Comparison of ENCODE assay signal across 1 cellular context in genomic region chr5:91027316-91027937, GRCh38.
TF ChIP-seq lines count a peak whose summit lies in the region.

No MANE protein-coding gene starts in this region.

TF ChIP-seq in HepG2, 621 proteins besides CTCF, POLR2A, EP300 and RAD21 (continued from another document and continues in another):
- peak; percentile 54; the same call in 1 of the 2 replicates for TF ChIP-seq TBX3 (IDR thresholded peaks at IDR 0.05; ENCODE audit: borderline replicate concordance)
- TF ChIP-seq ZZZ3 (CRISPR knock-in tag; IDR thresholded peaks at IDR 0.05; ENCODE audit: borderline replicate concordance), result no peak
- TF ChIP-seq ZNF605 (CRISPR knock-in tag; IDR thresholded peaks at IDR 0.05), result no peak
- TF ChIP-seq RNF2 (conservative IDR thresholded peaks at IDR 0.05; ENCODE audit: low read depth), result no peak
- TF ChIP-seq ZNF563 (CRISPR knock-in tag; IDR thresholded peaks at IDR 0.05), result no peak
- TF ChIP-seq MED8 (CRISPR knock-in tag; IDR thresholded peaks at IDR 0.05; ENCODE audit: insufficient replicate concordance), result no peak
- no peak for TF ChIP-seq ZNF841 (CRISPR knock-in tag; IDR thresholded peaks at IDR 0.05; ENCODE audit: borderline replicate concordance)
- TF ChIP-seq ZNF597 (CRISPR knock-in tag; IDR thresholded peaks at IDR 0.05), result no peak
- TF ChIP-seq ZNF713 (CRISPR knock-in tag; IDR thresholded peaks at IDR 0.05), result no peak
- 0 out of 2 replicates have a peak, but pooled peaks have one; percentile 24 for TF ChIP-seq NCOA2 (CRISPR knock-in tag; IDR thresholded peaks at IDR 0.05)
- no peak for TF ChIP-seq ZNF674 (CRISPR knock-in tag; IDR thresholded peaks at IDR 0.05; ENCODE audit: low read depth)
- TF ChIP-seq SNAPC2 (CRISPR knock-in tag; IDR thresholded peaks at IDR 0.05), result no peak
- peak; percentile 64 for TF ChIP-seq GATA4 (IDR thresholded peaks at IDR 0.05; ENCODE audit: borderline replicate concordance, low read depth)
- TF ChIP-seq FOXP4 (CRISPR knock-in tag; IDR thresholded peaks at IDR 0.05), result peak; percentile 89
- no peak for TF ChIP-seq LCORL (IDR thresholded peaks at IDR 0.05)
- TF ChIP-seq LCORL (CRISPR knock-in tag; IDR thresholded peaks at IDR 0.05), result no peak
- no peak for TF ChIP-seq HMGA1 (CRISPR knock-in tag; conservative IDR thresholded peaks at IDR 0.05)
- TF ChIP-seq HMG20A (CRISPR knock-in tag; IDR thresholded peaks at IDR 0.05; ENCODE audit: borderline replicate concordance), result peak; percentile 65; the same call in 1 of the 2 replicates
- TF ChIP-seq ZNF616 (CRISPR knock-in tag; IDR thresholded peaks at IDR 0.05; ENCODE audit: low read depth), result no peak
- TF ChIP-seq SMAD1 (CRISPR knock-in tag; IDR thresholded peaks at IDR 0.05; ENCODE audit: borderline replicate concordance, low read depth), result no peak
- peak; percentile 58; the same call in 1 of the 2 replicates for TF ChIP-seq ARID3A (IDR thresholded peaks at IDR 0.05; ENCODE audit: low read depth, low read length)
- no peak for TF ChIP-seq ZSCAN21 (CRISPR knock-in tag; IDR thresholded peaks at IDR 0.05; ENCODE audit: borderline replicate concordance)
- TF ChIP-seq FOXK2 (IDR thresholded peaks at IDR 0.05), result peak; percentile 30; the same call in 1 of the 2 replicates
- TF ChIP-seq RFXAP (CRISPR knock-in tag; IDR thresholded peaks at IDR 0.05; ENCODE audit: borderline replicate concordance), result no peak
- no peak for TF ChIP-seq ZNF569 (CRISPR knock-in tag; IDR thresholded peaks at IDR 0.05; ENCODE audit: borderline replicate concordance)
- no peak for TF ChIP-seq IKZF4 (CRISPR knock-in tag; IDR thresholded peaks at IDR 0.05; ENCODE audit: borderline replicate concordance, low read depth, not compliant biosample characterization)
- TF ChIP-seq MZF1 (CRISPR knock-in tag; IDR thresholded peaks at IDR 0.05; ENCODE audit: borderline replicate concordance), result no peak
- TF ChIP-seq SOX6 (IDR thresholded peaks at IDR 0.05), result no peak
- peak; percentile 85 for TF ChIP-seq SOX6 (CRISPR knock-in tag; IDR thresholded peaks at IDR 0.05)
- no peak for TF ChIP-seq ZNF383 (CRISPR knock-in tag; IDR thresholded peaks at IDR 0.05; ENCODE audit: borderline replicate concordance)
- no peak for TF ChIP-seq KMT2B (CRISPR knock-in tag; IDR thresholded peaks at IDR 0.05)
- TF ChIP-seq ZNF282 (IDR thresholded peaks at IDR 0.05; ENCODE audit: partially characterized antibody), result no peak
- 0 out of 2 replicates have a peak, but pooled peaks have one; percentile 36 for TF ChIP-seq ZNF124 (CRISPR knock-in tag; IDR thresholded peaks at IDR 0.05)
- no peak for TF ChIP-seq CENPT (CRISPR knock-in tag; IDR thresholded peaks at IDR 0.05; ENCODE audit: low read depth)
- TF ChIP-seq ZNF749 (CRISPR knock-in tag; IDR thresholded peaks at IDR 0.05; ENCODE audit: borderline replicate concordance), result no peak
- TF ChIP-seq THRA (CRISPR knock-in tag; IDR thresholded peaks at IDR 0.05; ENCODE audit: borderline replicate concordance), result no peak
- TF ChIP-seq PAX8 (CRISPR knock-in tag; IDR thresholded peaks at IDR 0.05; ENCODE audit: borderline replicate concordance), result no peak
- TF ChIP-seq NFIB (CRISPR knock-in tag; IDR thresholded peaks at IDR 0.05; ENCODE audit: borderline replicate concordance), result no peak
- TF ChIP-seq ZC3H4 (CRISPR knock-in tag; IDR thresholded peaks at IDR 0.05; ENCODE audit: borderline replicate concordance), result no peak
- no peak for TF ChIP-seq SMARCC2 (IDR thresholded peaks at IDR 0.05)
- TF ChIP-seq MAX (IDR thresholded peaks at IDR 0.05), result no peak
- TF ChIP-seq PRMT3 (CRISPR knock-in tag; IDR thresholded peaks at IDR 0.05; ENCODE audit: borderline replicate concordance, low read depth), result no peak
- TF ChIP-seq SNRNP70 (IDR thresholded peaks at IDR 0.05; ENCODE audit: low read depth, low read length), result no peak
- TF ChIP-seq ZBTB7A (CRISPR knock-in tag; IDR thresholded peaks at IDR 0.05), result no peak
- TF ChIP-seq PHF8 (CRISPR knock-in tag; IDR thresholded peaks at IDR 0.05), result no peak
- peak; percentile 42; the same call in 1 of the 2 replicates for TF ChIP-seq ARID5B (CRISPR knock-in tag; IDR thresholded peaks at IDR 0.05)
- TF ChIP-seq SOX13 (IDR thresholded peaks at IDR 0.05), result no peak
- TF ChIP-seq SOX13 (CRISPR knock-in tag; conservative IDR thresholded peaks at IDR 0.05 in 1 of 2, IDR thresholded peaks at IDR 0.05 in 1 of 2), result peak in 1 of 2 experiments; percentile 89; a peak in 2 of 4 replicates
- TF ChIP-seq HMG20B (CRISPR knock-in tag; conservative IDR thresholded peaks at IDR 0.05), result peak; percentile 65; the same call in 1 of the 2 replicates
- no peak for TF ChIP-seq EEA1 (CRISPR knock-in tag; IDR thresholded peaks at IDR 0.05; ENCODE audit: borderline replicate concordance)
- TF ChIP-seq ATF4 (CRISPR knock-in tag; IDR thresholded peaks at IDR 0.05), result 0 out of 4 replicates have a peak, but pooled peaks of 1 of the 2 experiments have one; percentile 35
- TF ChIP-seq IRF2 (CRISPR knock-in tag; IDR thresholded peaks at IDR 0.05), result no peak
- peak; percentile 81 for TF ChIP-seq FOXA3 (CRISPR knock-in tag; IDR thresholded peaks at IDR 0.05)
- TF ChIP-seq ZBTB25 (CRISPR knock-in tag; IDR thresholded peaks at IDR 0.05), result 0 out of 2 replicates have a peak, but pooled peaks have one; percentile 41
- TF ChIP-seq FOXP1 (IDR thresholded peaks at IDR 0.05), result no peak
- peak; percentile 83 for TF ChIP-seq FOXP1 (CRISPR knock-in tag; IDR thresholded peaks at IDR 0.05)
- no peak for TF ChIP-seq ZKSCAN5 (CRISPR knock-in tag; IDR thresholded peaks at IDR 0.05)
- no peak for TF ChIP-seq ZC3H13 (CRISPR knock-in tag; IDR thresholded peaks at IDR 0.05)
- no peak for TF ChIP-seq RFX1 (IDR thresholded peaks at IDR 0.05)
- TF ChIP-seq ZHX1 (CRISPR knock-in tag; IDR thresholded peaks at IDR 0.05; ENCODE audit: low read depth), result no peak
- TF ChIP-seq ELF4 (CRISPR knock-in tag; IDR thresholded peaks at IDR 0.05; ENCODE audit: borderline replicate concordance), result no peak
- TF ChIP-seq ATF1 (CRISPR knock-in tag; IDR thresholded peaks at IDR 0.05), result no peak
- TF ChIP-seq ZNF562 (CRISPR knock-in tag; IDR thresholded peaks at IDR 0.05; ENCODE audit: borderline replicate concordance), result no peak
